In the genomic region with DNA sequence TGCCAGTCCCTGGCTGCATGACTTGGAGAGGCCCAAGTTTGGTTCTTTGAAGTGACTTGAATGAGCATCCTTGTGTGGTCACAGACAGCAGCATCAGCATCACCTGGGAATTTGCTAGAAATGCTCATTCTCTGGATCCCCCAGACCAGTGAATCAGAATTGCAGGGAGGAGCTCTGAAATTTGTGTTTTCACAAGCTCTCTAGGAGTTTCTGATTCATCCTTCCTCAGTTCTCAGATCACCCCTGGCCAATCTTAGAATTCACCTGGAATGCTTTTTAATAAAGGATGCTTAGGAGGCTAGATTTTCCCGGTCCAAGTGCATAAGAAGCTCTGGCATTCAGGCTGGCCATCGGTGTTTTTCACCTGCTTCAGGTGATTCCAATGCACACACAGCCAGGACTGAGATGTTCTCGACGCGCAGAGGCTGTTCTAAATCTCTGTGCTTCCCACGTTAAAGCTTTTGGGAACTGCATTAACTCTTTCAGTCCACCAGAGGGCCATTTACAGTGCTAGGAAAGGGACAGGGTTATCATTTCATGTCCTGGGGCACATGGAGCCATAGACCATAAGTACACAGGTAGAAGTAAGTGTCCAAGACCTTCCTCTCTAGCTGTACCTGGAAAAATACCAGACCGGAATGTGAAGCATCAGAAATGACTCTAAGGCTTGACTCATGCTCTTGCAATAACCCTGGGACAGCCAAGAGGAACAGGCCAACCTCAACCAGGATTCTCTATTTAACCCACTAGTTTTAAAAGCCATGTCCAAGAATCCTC, we compare ENCODE assay signal across 8 cellular contexts.
DNase-seq lines count a peak whose midpoint lies in the region; ATAC-seq, FAIRE-seq and TF ChIP-seq lines count a peak whose summit lies in the region.

No MANE protein-coding gene starts in this region.

- no peak for TF ChIP-seq POLR2A in heart left ventricle (IDR thresholded peaks at IDR 0.05)

- H3K9me3 ChIP-seq in heart left ventricle (no peaks in the 10 kb centered on the region), colonic mucosa (no peaks in the 10 kb centered on the region), ascending aorta (no peaks in the 10 kb centered on the region)

- 25 to 28% (median 27%) methylated on average over 7 of the region's 7 CpGs for WGBS in heart left ventricle, 4 donors

- intact Hi-C loops in heart left ventricle (cut with DNase I): no loop called here
- intact Hi-C loops in cardiac septum (cut with DNase I): no loop called here
- intact Hi-C loops in colonic mucosa (cut with DNase I): no loop called here
- intact Hi-C loops in ascending aorta (cut with DNase I): no loop called here

- H3K4me3 ChIP-seq in heart left ventricle (no peak overlapping the region), colonic mucosa (no peak overlapping the region), ascending aorta (no peak overlapping the region)

- H3K27me3 ChIP-seq in heart left ventricle: peaks cover 0 to 18% (median 3%) of the 10 kb centered on the region in 9 donors
- H3K27me3 ChIP-seq in colonic mucosa: no peaks in the 10 kb centered on the region
- no peaks in the 10 kb centered on the region for H3K27me3 ChIP-seq in ascending aorta

- H3K27ac ChIP-seq in heart left ventricle (no peak overlapping the region), colonic mucosa (no peak overlapping the region), ascending aorta (no peak overlapping the region)

- H3K4me1 ChIP-seq in heart left ventricle: no peaks in the 10 kb centered on the region
- H3K4me1 ChIP-seq in colonic mucosa: no peaks in the 10 kb centered on the region
- H3K4me1 ChIP-seq in ascending aorta: no peaks in the 10 kb centered on the region

- TF ChIP-seq CTCF in heart left ventricle (IDR thresholded peaks at IDR 0.05) (peak in 10 of 12 donors; percentile 14 to 43 (median 35)), colonic mucosa (IDR thresholded peaks at IDR 0.05) (peak; percentile 48), ascending aorta (IDR thresholded peaks at IDR 0.05) (peak in 1 of 3 experiments; percentile 22)

- H3K36me3 ChIP-seq in heart left ventricle (no peaks in the 10 kb centered on the region), colonic mucosa (no peaks in the 10 kb centered on the region), ascending aorta (no peaks in the 10 kb centered on the region)

- FAIRE-seq in frontal cortex (lab: Jason Lieb, UNC): no peak

- ATAC-seq in heart left ventricle (no peak), GM19035 (IDR thresholded peaks at IDR 0.05; ENCODE audit: unreplicated experiment) (no peak)

- H3K9ac ChIP-seq in colonic mucosa (ENCODE audit: low read depth in 2 of 2, low read length in 2 of 2): no peak overlapping the region

- DNase-seq in heart left ventricle (no peak), cardiac septum (ENCODE audit: low spot score) (no peak), NCI-H2227 (lab: John Stamatoyannopoulos, UW; ENCODE audit: unreplicated experiment) (peak; percentile 23), colonic mucosa (no peak), retina (peak; percentile 53), ascending aorta (ENCODE audit: low spot score in 2 of 2) (no peak), frontal cortex (ENCODE audit: low spot score in 2 of 2) (no peak)

Comparison
In these comparisons a context has a peak if more than half of its experiments do, and no peak if none do; other contexts are left out.
1. DNase-seq: peak in NCI-H2227 (single experiment) and retina (single experiment); none in heart left ventricle (0 of 5), cardiac septum (single experiment), colonic mucosa (single experiment), ascending aorta (0 of 2) and frontal cortex (0 of 2).